ENCODE assay signal across 1 cellular context in the genomic region with DNA sequence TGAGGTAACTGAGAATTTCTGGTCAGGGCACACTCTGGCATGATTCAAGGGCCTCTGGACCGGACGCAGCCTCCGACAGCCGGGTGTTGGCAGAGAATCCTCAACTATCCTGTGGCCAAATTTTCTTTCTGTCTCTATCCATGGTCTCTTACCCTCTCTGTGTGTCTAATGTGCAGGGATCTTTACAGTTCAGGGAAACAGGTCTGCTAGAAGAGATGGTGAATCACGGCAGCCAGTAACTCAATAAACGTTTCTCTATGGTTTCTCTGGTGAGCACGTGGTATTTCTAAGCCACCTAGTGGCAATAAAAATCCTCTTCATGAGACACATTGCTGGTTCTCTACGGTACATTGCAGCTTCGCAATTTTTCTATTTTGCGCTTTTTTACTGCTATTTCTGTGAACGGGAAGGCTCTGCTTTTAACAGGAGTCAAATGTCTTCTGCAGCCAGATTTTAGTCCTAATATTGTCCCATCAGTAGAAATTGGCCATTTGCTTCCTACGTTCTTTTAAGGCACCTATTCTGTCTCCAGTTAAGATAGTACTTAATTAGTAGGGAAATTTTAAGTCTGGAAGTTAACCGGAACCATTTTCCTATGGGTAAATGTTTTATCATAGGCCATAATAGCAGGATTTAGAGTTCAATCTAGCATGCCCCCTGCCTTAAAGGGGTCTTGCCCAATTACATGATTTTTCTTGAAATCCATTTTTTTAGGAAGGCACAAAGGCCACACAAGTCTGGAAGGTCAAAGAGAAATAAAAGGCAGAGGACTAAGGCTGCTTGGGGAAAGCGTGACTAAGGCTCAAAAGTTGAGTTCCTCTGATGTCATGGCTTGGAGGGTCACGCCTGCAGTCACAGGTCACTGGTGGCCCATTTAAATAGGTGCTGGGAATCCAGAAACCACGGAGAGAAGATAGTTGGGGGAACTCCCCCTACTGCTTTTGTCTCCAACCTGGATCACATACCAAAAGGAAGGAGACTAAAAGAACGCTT.
A peak's percentile ranks its signal among the peaks of the same experiment; 100 is the strongest.
TF ChIP-seq lines count a peak whose summit lies in the region.

No MANE protein-coding gene starts in this region.

TF ChIP-seq in K562, 482 proteins besides CTCF, POLR2A, EP300 and RAD21 (continued from another document and continues in another):
- TF ChIP-seq, protein P1, sequence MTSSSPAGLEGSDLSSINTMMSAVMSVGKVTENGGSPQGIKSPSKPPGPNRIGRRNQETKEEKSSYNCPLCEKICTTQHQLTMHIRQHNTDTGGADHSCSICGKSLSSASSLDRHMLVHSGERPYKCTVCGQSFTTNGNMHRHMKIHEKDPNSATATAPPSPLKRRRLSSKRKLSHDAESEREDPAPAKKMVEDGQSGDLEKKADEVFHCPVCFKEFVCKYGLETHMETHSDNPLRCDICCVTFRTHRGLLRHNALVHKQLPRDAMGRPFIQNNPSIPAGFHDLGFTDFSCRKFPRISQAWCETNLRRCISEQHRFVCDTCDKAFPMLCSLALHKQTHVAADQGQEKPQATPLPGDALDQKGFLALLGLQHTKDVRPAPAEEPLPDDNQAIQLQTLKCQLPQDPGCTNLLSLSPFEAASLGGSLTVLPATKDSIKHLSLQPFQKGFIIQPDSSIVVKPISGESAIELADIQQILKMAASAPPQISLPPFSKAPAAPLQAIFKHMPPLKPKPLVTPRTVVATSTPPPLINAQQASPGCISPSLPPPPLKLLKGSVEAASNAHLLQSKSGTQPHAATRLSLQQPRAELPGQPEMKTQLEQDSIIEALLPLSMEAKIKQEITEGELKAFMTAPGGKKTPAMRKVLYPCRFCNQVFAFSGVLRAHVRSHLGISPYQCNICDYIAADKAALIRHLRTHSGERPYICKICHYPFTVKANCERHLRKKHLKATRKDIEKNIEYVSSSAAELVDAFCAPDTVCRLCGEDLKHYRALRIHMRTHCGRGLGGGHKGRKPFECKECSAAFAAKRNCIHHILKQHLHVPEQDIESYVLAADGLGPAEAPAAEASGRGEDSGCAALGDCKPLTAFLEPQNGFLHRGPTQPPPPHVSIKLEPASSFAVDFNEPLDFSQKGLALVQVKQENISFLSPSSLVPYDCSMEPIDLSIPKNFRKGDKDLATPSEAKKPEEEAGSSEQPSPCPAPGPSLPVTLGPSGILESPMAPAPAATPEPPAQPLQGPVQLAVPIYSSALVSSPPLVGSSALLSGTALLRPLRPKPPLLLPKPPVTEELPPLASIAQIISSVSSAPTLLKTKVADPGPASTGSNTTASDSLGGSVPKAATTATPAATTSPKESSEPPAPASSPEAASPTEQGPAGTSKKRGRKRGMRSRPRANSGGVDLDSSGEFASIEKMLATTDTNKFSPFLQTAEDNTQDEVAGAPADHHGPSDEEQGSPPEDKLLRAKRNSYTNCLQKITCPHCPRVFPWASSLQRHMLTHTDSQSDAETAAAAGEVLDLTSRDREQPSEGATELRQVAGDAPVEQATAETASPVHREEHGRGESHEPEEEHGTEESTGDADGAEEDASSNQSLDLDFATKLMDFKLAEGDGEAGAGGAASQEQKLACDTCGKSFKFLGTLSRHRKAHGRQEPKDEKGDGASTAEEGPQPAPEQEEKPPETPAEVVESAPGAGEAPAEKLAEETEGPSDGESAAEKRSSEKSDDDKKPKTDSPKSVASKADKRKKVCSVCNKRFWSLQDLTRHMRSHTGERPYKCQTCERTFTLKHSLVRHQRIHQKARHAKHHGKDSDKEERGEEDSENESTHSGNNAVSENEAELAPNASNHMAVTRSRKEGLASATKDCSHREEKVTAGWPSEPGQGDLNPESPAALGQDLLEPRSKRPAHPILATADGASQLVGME (CRISPR knock-in tag; IDR thresholded peaks at IDR 0.05), result no peak
- TF ChIP-seq MAZ (CRISPR knock-in tag; conservative IDR thresholded peaks at IDR 0.05 in 1 of 2, IDR thresholded peaks at IDR 0.05 in 1 of 2), result peak in 1 of 2 experiments; percentile 54; a peak in 1 of 4 replicates
- no peak for TF ChIP-seq SAFB (IDR thresholded peaks at IDR 0.05; ENCODE audit: borderline replicate concordance, low read depth, low read length)
- TF ChIP-seq TARDBP (IDR thresholded peaks at IDR 0.05), result no peak
- TF ChIP-seq, protein P2, sequence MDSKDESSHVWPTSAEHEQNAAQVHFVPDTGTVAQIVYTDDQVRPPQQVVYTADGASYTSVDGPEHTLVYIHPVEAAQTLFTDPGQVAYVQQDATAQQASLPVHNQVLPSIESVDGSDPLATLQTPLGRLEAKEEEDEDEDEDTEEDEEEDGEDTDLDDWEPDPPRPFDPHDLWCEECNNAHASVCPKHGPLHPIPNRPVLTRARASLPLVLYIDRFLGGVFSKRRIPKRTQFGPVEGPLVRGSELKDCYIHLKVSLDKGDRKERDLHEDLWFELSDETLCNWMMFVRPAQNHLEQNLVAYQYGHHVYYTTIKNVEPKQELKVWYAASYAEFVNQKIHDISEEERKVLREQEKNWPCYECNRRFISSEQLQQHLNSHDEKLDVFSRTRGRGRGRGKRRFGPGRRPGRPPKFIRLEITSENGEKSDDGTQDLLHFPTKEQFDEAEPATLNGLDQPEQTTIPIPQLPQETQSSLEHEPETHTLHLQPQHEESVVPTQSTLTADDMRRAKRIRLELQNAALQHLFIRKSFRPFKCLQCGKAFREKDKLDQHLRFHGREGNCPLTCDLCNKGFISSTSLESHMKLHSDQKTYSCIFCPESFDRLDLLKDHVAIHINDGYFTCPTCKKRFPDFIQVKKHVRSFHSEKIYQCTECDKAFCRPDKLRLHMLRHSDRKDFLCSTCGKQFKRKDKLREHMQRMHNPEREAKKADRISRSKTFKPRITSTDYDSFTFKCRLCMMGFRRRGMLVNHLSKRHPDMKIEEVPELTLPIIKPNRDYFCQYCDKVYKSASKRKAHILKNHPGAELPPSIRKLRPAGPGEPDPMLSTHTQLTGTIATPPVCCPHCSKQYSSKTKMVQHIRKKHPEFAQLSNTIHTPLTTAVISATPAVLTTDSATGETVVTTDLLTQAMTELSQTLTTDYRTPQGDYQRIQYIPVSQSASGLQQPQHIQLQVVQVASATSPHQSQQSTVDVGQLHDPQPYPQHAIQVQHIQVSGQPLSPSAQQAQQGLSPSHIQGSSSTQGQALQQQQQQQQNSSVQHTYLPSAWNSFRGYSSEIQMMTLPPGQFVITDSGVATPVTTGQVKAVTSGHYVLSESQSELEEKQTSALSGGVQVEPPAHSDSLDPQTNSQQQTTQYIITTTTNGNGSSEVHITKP (IDR thresholded peaks at IDR 0.05; ENCODE audit: partially characterized antibody), result no peak
- TF ChIP-seq RAD51 (IDR thresholded peaks at IDR 0.05; ENCODE audit: borderline replicate concordance, low read depth), result peak; percentile 84
- TF ChIP-seq MYBL2 (IDR thresholded peaks at IDR 0.05; ENCODE audit: low read depth), result no peak
- TF ChIP-seq MYBL2 (CRISPR knock-in tag; IDR thresholded peaks at IDR 0.05; ENCODE audit: borderline replicate concordance), result no peak
- no peak for TF ChIP-seq ID3 (CRISPR knock-in tag; IDR thresholded peaks at IDR 0.05)
- no peak for TF ChIP-seq ID3 (tag; IDR thresholded peaks at IDR 0.05)
- no peak for TF ChIP-seq PYGO2 (tag; IDR thresholded peaks at IDR 0.05)
- TF ChIP-seq WHSC1 (IDR thresholded peaks at IDR 0.05; ENCODE audit: low read length), result no peak
- no peak for TF ChIP-seq CREB3L1 (IDR thresholded peaks at IDR 0.05; ENCODE audit: borderline replicate concordance, low read depth)
- no peak for TF ChIP-seq ZNF124 (CRISPR knock-in tag; IDR thresholded peaks at IDR 0.05)
- TF ChIP-seq ELF1 (tag; IDR thresholded peaks at IDR 0.05), result no peak
- TF ChIP-seq HNRNPL (IDR thresholded peaks at IDR 0.05; ENCODE audit: low read depth, low read length), result no peak
- TF ChIP-seq ZNF639 (CRISPR knock-in tag; conservative IDR thresholded peaks at IDR 0.05 in 1 of 2, IDR thresholded peaks at IDR 0.05 in 1 of 2), result no peak
- peak; percentile 51 for TF ChIP-seq CXXC5 (CRISPR knock-in tag; IDR thresholded peaks at IDR 0.05)
- no peak for TF ChIP-seq ZNF324 (CRISPR knock-in tag; IDR thresholded peaks at IDR 0.05)
- TF ChIP-seq ETS2 (tag; IDR thresholded peaks at IDR 0.05; ENCODE audit: borderline replicate concordance, poor library complexity, severe bottlenecking), result no peak
- TF ChIP-seq ZBTB43 (CRISPR knock-in tag; IDR thresholded peaks at IDR 0.05), result no peak
- no peak for TF ChIP-seq HCFC1 (IDR thresholded peaks at IDR 0.05; ENCODE audit: low read depth, low read length)
- no peak for TF ChIP-seq ZNF24 (IDR thresholded peaks at IDR 0.05)
- TF ChIP-seq RNF2 (IDR thresholded peaks at IDR 0.05), result peak; percentile 39; the same call in 1 of the 2 replicates
- TF ChIP-seq, protein P3, sequence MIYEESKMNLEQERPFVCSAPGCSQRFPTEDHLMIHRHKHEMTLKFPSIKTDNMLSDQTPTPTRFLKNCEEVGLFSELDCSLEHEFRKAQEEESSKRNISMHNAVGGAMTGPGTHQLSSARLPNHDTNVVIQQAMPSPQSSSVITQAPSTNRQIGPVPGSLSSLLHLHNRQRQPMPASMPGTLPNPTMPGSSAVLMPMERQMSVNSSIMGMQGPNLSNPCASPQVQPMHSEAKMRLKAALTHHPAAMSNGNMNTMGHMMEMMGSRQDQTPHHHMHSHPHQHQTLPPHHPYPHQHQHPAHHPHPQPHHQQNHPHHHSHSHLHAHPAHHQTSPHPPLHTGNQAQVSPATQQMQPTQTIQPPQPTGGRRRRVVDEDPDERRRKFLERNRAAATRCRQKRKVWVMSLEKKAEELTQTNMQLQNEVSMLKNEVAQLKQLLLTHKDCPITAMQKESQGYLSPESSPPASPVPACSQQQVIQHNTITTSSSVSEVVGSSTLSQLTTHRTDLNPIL (CRISPR knock-in tag; IDR thresholded peaks at IDR 0.05), result no peak
- TF ChIP-seq, protein P4, sequence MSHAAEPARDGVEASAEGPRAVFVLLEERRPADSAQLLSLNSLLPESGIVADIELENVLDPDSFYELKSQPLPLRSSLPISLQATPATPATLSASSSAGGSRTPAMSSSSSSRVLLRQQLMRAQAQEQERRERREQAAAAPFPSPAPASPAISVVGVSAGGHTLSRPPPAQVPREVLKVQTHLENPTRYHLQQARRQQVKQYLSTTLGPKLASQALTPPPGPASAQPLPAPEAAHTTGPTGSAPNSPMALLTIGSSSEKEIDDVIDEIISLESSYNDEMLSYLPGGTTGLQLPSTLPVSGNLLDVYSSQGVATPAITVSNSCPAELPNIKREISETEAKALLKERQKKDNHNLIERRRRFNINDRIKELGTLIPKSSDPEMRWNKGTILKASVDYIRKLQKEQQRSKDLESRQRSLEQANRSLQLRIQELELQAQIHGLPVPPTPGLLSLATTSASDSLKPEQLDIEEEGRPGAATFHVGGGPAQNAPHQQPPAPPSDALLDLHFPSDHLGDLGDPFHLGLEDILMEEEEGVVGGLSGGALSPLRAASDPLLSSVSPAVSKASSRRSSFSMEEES (CRISPR knock-in tag; IDR thresholded peaks at IDR 0.05), result peak; percentile 46
- TF ChIP-seq NFE2L1 (tag; IDR thresholded peaks at IDR 0.05; ENCODE audit: borderline replicate concordance, low read depth), result no peak
- TF ChIP-seq, protein P5, sequence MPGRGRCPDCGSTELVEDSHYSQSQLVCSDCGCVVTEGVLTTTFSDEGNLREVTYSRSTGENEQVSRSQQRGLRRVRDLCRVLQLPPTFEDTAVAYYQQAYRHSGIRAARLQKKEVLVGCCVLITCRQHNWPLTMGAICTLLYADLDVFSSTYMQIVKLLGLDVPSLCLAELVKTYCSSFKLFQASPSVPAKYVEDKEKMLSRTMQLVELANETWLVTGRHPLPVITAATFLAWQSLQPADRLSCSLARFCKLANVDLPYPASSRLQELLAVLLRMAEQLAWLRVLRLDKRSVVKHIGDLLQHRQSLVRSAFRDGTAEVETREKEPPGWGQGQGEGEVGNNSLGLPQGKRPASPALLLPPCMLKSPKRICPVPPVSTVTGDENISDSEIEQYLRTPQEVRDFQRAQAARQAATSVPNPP (IDR thresholded peaks at IDR 0.05; ENCODE audit: borderline replicate concordance, insufficient read depth, insufficient read length), result no peak
- TF ChIP-seq HMBOX1 (IDR thresholded peaks at IDR 0.05), result no peak
- TF ChIP-seq PHF20 (IDR thresholded peaks at IDR 0.05; ENCODE audit: partially characterized antibody), result no peak
- TF ChIP-seq FOXK2 (conservative IDR thresholded peaks at IDR 0.05 in 1 of 2, IDR thresholded peaks at IDR 0.05 in 1 of 2; ENCODE audit: low read depth in 2 of 2), result no peak
- no peak for TF ChIP-seq ZNF253 (CRISPR knock-in tag; conservative IDR thresholded peaks at IDR 0.05)
